In the genomic region with DNA sequence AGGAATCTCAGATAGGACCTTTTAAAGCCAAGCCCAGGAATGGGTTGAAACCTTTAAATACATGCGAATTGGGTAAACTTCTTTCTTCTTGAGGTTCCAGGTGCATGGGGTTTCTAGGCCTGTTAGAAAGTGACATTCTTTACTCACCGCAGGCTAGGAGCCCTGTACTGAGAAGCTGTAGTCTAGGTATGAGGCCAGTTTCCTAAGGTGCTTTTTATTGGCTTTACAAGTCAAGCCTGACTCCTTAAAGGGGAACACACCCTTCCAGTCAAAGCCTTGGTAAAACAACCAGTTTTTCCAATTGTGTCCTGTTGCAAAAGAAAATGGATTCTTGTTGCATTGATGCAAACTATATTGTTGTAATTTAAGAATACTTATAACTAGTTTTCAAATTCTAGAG, we compare ENCODE assay signal across 10 cellular contexts.
DNase-seq lines count a peak whose midpoint lies in the region; ATAC-seq and TF ChIP-seq lines count a peak whose summit lies in the region.
"Had no signal": no experiment of that assay in that cellular context is flagged by ENCODE, and none has a peak within 500 bp of the region (broad histone marks: within the 10 kb centered on the region; RNA-seq: fewer than 3 reads in every experiment).

No MANE protein-coding gene starts in this region.

- no peak for TF ChIP-seq POLR2A in Peyer's patch (IDR thresholded peaks at IDR 0.05)

- H3K36me3 ChIP-seq in Peyer's patch: no peaks in the 10 kb centered on the region

- no peak overlapping the region for H3K4me3 ChIP-seq in Peyer's patch

- peaks cover 38% of the 10 kb centered on the region for H3K4me1 Mint-ChIP-seq in nephron progenitor cell

- peaks cover 0 to 9% (median 0%) of the 10 kb centered on the region in 4 donors for H3K4me1 ChIP-seq in Peyer's patch

- H3K27ac ChIP-seq in Peyer's patch: no peak overlapping the region

- H3K36me3 Mint-ChIP-seq in nephron progenitor cell (ENCODE audit: low read depth): no peaks in the 10 kb centered on the region

- no peaks in the 10 kb centered on the region for H3K9me3 ChIP-seq in Peyer's patch

- TF ChIP-seq CTCF in nephron progenitor cell (IDR thresholded peaks at IDR 0.05): no peak
- TF ChIP-seq CTCF in Peyer's patch (IDR thresholded peaks at IDR 0.05): no peak

- no peak overlapping the region for H3K4me3 Mint-ChIP-seq in nephron progenitor cell
- H3K4me3 Mint-ChIP-seq: activated B cell treated with CpG ODN at 0.5 μM for 24 hours had no signal

- DNase-seq in islet precursor cell (peak; percentile 68), nephron progenitor cell (no peak), NCI-H2029 treated with DMSO at 0.1 percent for 48 hours (lab: John Stamatoyannopoulos, UW) (no peak), Peyer's patch (no peak)
- DNase-seq in activated CD4-positive, alpha-beta T cell treated with anti-CD3 and anti-CD28 coated beads, Interleukin-2, amount 50 U/mL, for 48 hours: no peak
- DNase-seq: activated B cell treated with CpG ODN at 0.5 μM for 24 hours, COR-L47 had no signal

- H3K9me3 Mint-ChIP-seq in nephron progenitor cell: no peaks in the 10 kb centered on the region
- H3K9me3 Mint-ChIP-seq: activated B cell treated with CpG ODN at 0.5 μM for 24 hours had no signal

- H3K27ac Mint-ChIP-seq in nephron progenitor cell: no peak overlapping the region
- H3K27ac Mint-ChIP-seq: activated B cell treated with CpG ODN at 0.5 μM for 24 hours had no signal

- ATAC-seq in GM18519 (IDR thresholded peaks at IDR 0.05; ENCODE audit: low FRiP score, unreplicated experiment) (peak; percentile 90), GM21529 (IDR thresholded peaks at IDR 0.05; ENCODE audit: unreplicated experiment) (peak; percentile 81), HG03159 (IDR thresholded peaks at IDR 0.05; ENCODE audit: unreplicated experiment) (peak; percentile 87)

- no peaks in the 10 kb centered on the region for H3K27me3 ChIP-seq in Peyer's patch

- H3K27me3 Mint-ChIP-seq in nephron progenitor cell (ENCODE audit: low read depth, poor library complexity): no peaks in the 10 kb centered on the region
- H3K27me3 Mint-ChIP-seq: activated B cell treated with CpG ODN at 0.5 μM for 24 hours had no signal
